Comparison of ENCODE assay signal across 19 cellular contexts in genomic region chr1:222530852-222531251, GRCh38. TPM values are rescaled to one million over a fixed set of nuclear protein-coding genes. Genes with fewer than 3 reads are reported as not detected.
DNase-seq lines count a peak whose midpoint lies in the region; TF ChIP-seq lines count a peak whose summit lies in the region.
"Had no signal": no experiment of that assay in that cellular context is flagged by ENCODE, and none has a peak within 500 bp of the region (broad histone marks: within the 10 kb centered on the region; RNA-seq: fewer than 3 reads in every experiment).

No MANE protein-coding gene starts in this region.

- H4K20me1 ChIP-seq in osteoblast (ENCODE audit: insufficient read depth, low read length), result no peaks in the 10 kb centered on the region

- H3K27ac ChIP-seq in osteoblast (ENCODE audit: low read depth, low read length), result no peak overlapping the region

- H2AFZ ChIP-seq in osteoblast (ENCODE audit: low read length), result no peak overlapping the region

- no peaks in the 10 kb centered on the region for H3K36me3 ChIP-seq in osteoblast (ENCODE audit: insufficient read depth, low read length)

- H3K4me1 ChIP-seq in osteoblast (ENCODE audit: insufficient read depth, low read length), result peaks cover 5% of the 10 kb centered on the region

- TF ChIP-seq CTCF in osteoblast (IDR thresholded peaks at IDR 0.05; ENCODE audit: extremely low read depth, low read depth, low read length), result no peak

- no peaks in the 10 kb centered on the region for H3K9me3 ChIP-seq in osteoblast (ENCODE audit: low read depth, low read length)

- H3K27me3 ChIP-seq in osteoblast (ENCODE audit: insufficient read depth, low read length), result no peaks in the 10 kb centered on the region

- no peak overlapping the region for H3K4me2 ChIP-seq in osteoblast (ENCODE audit: insufficient read depth, low read length)

- no peaks in the 10 kb centered on the region for H3K79me2 ChIP-seq in osteoblast (ENCODE audit: insufficient read depth, low read length)

- H3K4me3 ChIP-seq in osteoblast (ENCODE audit: insufficient read depth, low read length), result no peak overlapping the region

- DNase-seq in NCI-H2029 (lab: John Stamatoyannopoulos, UW), result peak; percentile 8
- DNase-seq in NCI-H2029 treated with DMSO at 0.1 percent for 48 hours (lab: John Stamatoyannopoulos, UW), result no peak
- DNase-seq in left kidney (ENCODE audit: low read depth, low spot score), result peak; percentile 46
- peak; percentile 50 for DNase-seq in osteoblast (ENCODE audit: insufficient read length, low spot score, missing footprints)
- DNase-seq in 8988T, result no peak
- DNase-seq in cortex of kidney (lab: John Stamatoyannopoulos, UW), result no peak
- DNase-seq in activated naive CD4-positive, alpha-beta T cell (lab: John Stamatoyannopoulos, UW), result no peak
- DNase-seq: C1 segment of cervical spinal cord; Calu3; CD4-positive, alpha-beta memory T cell; COR-L47; DMS53; DMS79 treated with DMSO at 0.1 percent for 48 hours; GF-D8; H7; HCEC 1CT had no signal

RNA-seq across cellular contexts. Expression of gene HHIPL2, which starts 17.1 kb away (rescaled TPM):
- total RNA-seq in osteoblast, result 0.72 and 0.88 TPM in 2 replicates
- total RNA-seq: A673, G401, H1 had no signal

RNA-seq across cellular contexts. Expression of gene TAF1A, which starts 58.9 kb away (rescaled TPM):
- total RNA-seq in osteoblast, result 8.5 and 9.4 TPM in 2 replicates

Comparison
In these comparisons a context has a peak if more than half of its experiments do, and no peak if none do; other contexts are left out.
1. DNase-seq: peak in NCI-H2029 (single experiment), left kidney (single experiment) and osteoblast (single experiment); none in NCI-H2029 treated with DMSO at 0.1 percent for 48 hours (single experiment), 8988T (single experiment), cortex of kidney (single experiment) and activated naive CD4-positive, alpha-beta T cell (0 of 4).